ENCODE assay signal across 12 cellular contexts in the genomic region with DNA sequence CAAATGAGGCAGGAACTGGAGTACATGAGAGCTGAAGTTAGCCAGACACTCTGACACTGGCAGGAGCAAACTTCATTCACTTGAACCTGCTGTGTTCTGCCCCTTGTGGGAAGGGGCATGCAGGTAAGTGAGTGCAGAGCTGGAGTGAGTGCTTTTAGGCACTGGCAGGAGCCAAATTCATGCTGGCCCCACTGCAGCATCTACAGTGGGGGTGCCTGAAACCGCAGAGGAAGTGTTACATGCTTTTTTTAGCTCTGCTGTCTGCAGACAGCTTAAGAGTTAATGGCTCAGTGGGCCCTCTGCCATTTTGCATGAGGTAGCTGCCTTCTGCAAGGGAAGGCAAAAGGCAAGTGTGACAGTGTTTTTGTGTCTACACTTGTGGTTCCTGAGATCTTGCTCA.
"Had no signal": no experiment of that assay in that cellular context is flagged by ENCODE, and none has a peak within 500 bp of the region (broad histone marks: within the 10 kb centered on the region; RNA-seq: fewer than 3 reads in every experiment).

No MANE protein-coding gene starts in this region.

- H3K36me3 ChIP-seq: heart left ventricle had no signal

- H3K4me1 Mint-ChIP-seq: activated CD4-positive, alpha-beta T cell treated with anti-CD3 and anti-CD28 coated beads, Interleukin-2, amount 10 ng/mL, durations not matched to agents 24 days and 14 days; activated naive CD4-positive, alpha-beta T cell treated with anti-CD3 and anti-CD28 coated beads, Interleukin-2, amount 10 ng/mL, durations not matched to agents 7 days and 5 days; natural killer cell; stimulated activated naive B cell treated with anti-CD40 and anti-IgM and Interleukin-4, amounts not matched to agents 10 μg/mL and 1 μg/mL and 100 μg/mL, for 72 hours had no signal

- H3K27ac ChIP-seq: foreskin keratinocyte, heart left ventricle had no signal

- H3K36me3 Mint-ChIP-seq: activated naive CD4-positive, alpha-beta T cell treated with anti-CD3 and anti-CD28 coated beads, Interleukin-2, amount 10 ng/mL, durations not matched to agents 7 days and 5 days; natural killer cell; stimulated activated naive B cell treated with anti-CD40 and anti-IgM and Interleukin-4, amounts not matched to agents 10 μg/mL and 1 μg/mL and 100 μg/mL, for 72 hours had no signal

- ATAC-seq: foreskin keratinocyte; heart left ventricle; mucosa of descending colon; natural killer cell; right cardiac atrium; stimulated activated naive B cell treated with anti-CD40 and anti-IgM and Interleukin-4, amounts not matched to agents 10 μg/mL and 1 μg/mL and 100 μg/mL, for 72 hours had no signal

- H3K4me3 ChIP-seq: heart left ventricle, mucosa of descending colon had no signal

- DNase-seq: activated CD4-positive, alpha-beta T cell treated with anti-CD3 and anti-CD28 coated beads, Interleukin-2, amount 10 ng/mL, durations not matched to agents 24 days and 14 days; activated CD8-positive, alpha-beta memory T cell treated with anti-CD3 and anti-CD28 coated beads for 24 hours; activated naive CD4-positive, alpha-beta T cell treated with anti-CD3 and anti-CD28 coated beads, Interleukin-2, amount 10 ng/mL, durations not matched to agents 7 days and 5 days; foreskin keratinocyte; heart left ventricle; mammary epithelial cell; mucosa of descending colon; natural killer cell; nucleus accumbens; right cardiac atrium; stimulated activated naive B cell treated with anti-CD40 and anti-IgM and Interleukin-4, amounts not matched to agents 10 μg/mL and 1 μg/mL and 100 μg/mL, for 72 hours; trophoblast cell had no signal

- H3K27ac Mint-ChIP-seq: activated CD4-positive, alpha-beta T cell treated with anti-CD3 and anti-CD28 coated beads, Interleukin-2, amount 10 ng/mL, durations not matched to agents 24 days and 14 days; activated naive CD4-positive, alpha-beta T cell treated with anti-CD3 and anti-CD28 coated beads, Interleukin-2, amount 10 ng/mL, durations not matched to agents 7 days and 5 days; natural killer cell; stimulated activated naive B cell treated with anti-CD40 and anti-IgM and Interleukin-4, amounts not matched to agents 10 μg/mL and 1 μg/mL and 100 μg/mL, for 72 hours had no signal

- H3K4me1 ChIP-seq: foreskin keratinocyte, heart left ventricle had no signal

- H3K27me3 ChIP-seq: foreskin keratinocyte, heart left ventricle had no signal

- H3K4me3 Mint-ChIP-seq: activated CD4-positive, alpha-beta T cell treated with anti-CD3 and anti-CD28 coated beads, Interleukin-2, amount 10 ng/mL, durations not matched to agents 24 days and 14 days; activated naive CD4-positive, alpha-beta T cell treated with anti-CD3 and anti-CD28 coated beads, Interleukin-2, amount 10 ng/mL, durations not matched to agents 7 days and 5 days; natural killer cell; stimulated activated naive B cell treated with anti-CD40 and anti-IgM and Interleukin-4, amounts not matched to agents 10 μg/mL and 1 μg/mL and 100 μg/mL, for 72 hours had no signal

- H3K27me3 Mint-ChIP-seq: activated CD4-positive, alpha-beta T cell treated with anti-CD3 and anti-CD28 coated beads, Interleukin-2, amount 10 ng/mL, durations not matched to agents 24 days and 14 days; activated naive CD4-positive, alpha-beta T cell treated with anti-CD3 and anti-CD28 coated beads, Interleukin-2, amount 10 ng/mL, durations not matched to agents 7 days and 5 days; stimulated activated naive B cell treated with anti-CD40 and anti-IgM and Interleukin-4, amounts not matched to agents 10 μg/mL and 1 μg/mL and 100 μg/mL, for 72 hours had no signal
